8 cellular contexts compared by ENCODE assay signal in genomic region chr16:67892375-67892774, GRCh38. TPM values are rescaled to one million over a fixed set of nuclear protein-coding genes. Genes with fewer than 3 reads are reported as not detected.
DNase-seq lines count a peak whose midpoint lies in the region; ATAC-seq and TF ChIP-seq lines count a peak whose summit lies in the region.

No MANE protein-coding gene starts in this region.

- H3K4me3 ChIP-seq in AG04450 (ENCODE audit: low read depth, low read length) = peak overlapping the region; percentile 59
- no peak overlapping the region for H3K4me3 ChIP-seq in KMS-11 (IDR thresholded peaks at IDR 0.05; ENCODE audit: insufficient read depth, low read depth, low read length)
- peak overlapping the region; percentile 54 for H3K4me3 ChIP-seq in naive thymus-derived CD4-positive, alpha-beta T cell (ENCODE audit: low read length)

- H3K4me3 Mint-ChIP-seq in chondrocyte (ENCODE audit: unreplicated experiment) = peak overlapping the region; percentile 74
- H3K4me3 Mint-ChIP-seq in naive thymus-derived CD4-positive, alpha-beta T cell = peak overlapping the region; percentile 86 to 97 (median 94)

- H3K79me2 ChIP-seq in KMS-11 (ENCODE audit: insufficient read depth, low read depth) = peaks cover 33% of the 10 kb centered on the region; the same call in 1 of the 2 replicates

- no peaks in the 10 kb centered on the region for H3K9me3 Mint-ChIP-seq in chondrocyte (ENCODE audit: low read depth)
- no peaks in the 10 kb centered on the region for H3K9me3 Mint-ChIP-seq in naive thymus-derived CD4-positive, alpha-beta T cell

- H3K9me3 ChIP-seq in AG04450 (ENCODE audit: control insufficient read depth, insufficient read depth, low read length) = no peaks in the 10 kb centered on the region
- H3K9me3 ChIP-seq in naive thymus-derived CD4-positive, alpha-beta T cell (ENCODE audit: control insufficient read depth in 2 of 3, low read length in 3 of 3) = no peaks in the 10 kb centered on the region

- no peaks in the 10 kb centered on the region for H3K36me3 Mint-ChIP-seq in chondrocyte (ENCODE audit: low read depth)
- peaks cover 0 to 4% (median 0%) of the 10 kb centered on the region in 5 donors for H3K36me3 Mint-ChIP-seq in naive thymus-derived CD4-positive, alpha-beta T cell

- H3K9ac ChIP-seq in KMS-11 = no peak overlapping the region; the same call in 1 of the 2 replicates

- peaks cover 32% of the 10 kb centered on the region for H3K4me1 Mint-ChIP-seq in chondrocyte (ENCODE audit: low read depth)
- H3K4me1 Mint-ChIP-seq in naive thymus-derived CD4-positive, alpha-beta T cell = peaks cover 20 to 45% (median 32%) of the 10 kb centered on the region in 7 donors

- no peak for ATAC-seq in naive thymus-derived CD4-positive, alpha-beta T cell

- H3K4me1 ChIP-seq in KMS-11 (ENCODE audit: low read depth, poor library complexity, severe bottlenecking) = peaks cover 14% of the 10 kb centered on the region
- peaks cover 12 to 15% of the 10 kb centered on the region in 2 donors for H3K4me1 ChIP-seq in naive thymus-derived CD4-positive, alpha-beta T cell (ENCODE audit: control insufficient read depth in 2 of 2, insufficient read depth in 2 of 2, low read length in 2 of 2)

- TF ChIP-seq CTCF in AG04450 (IDR thresholded peaks at IDR 0.05; ENCODE audit: low read depth, low read length) (no peak), KMS-11 (conservative IDR thresholded peaks at IDR 0.05; ENCODE audit: low read depth, low read length) (no peak), chondrocyte (IDR thresholded peaks at IDR 0.05) (no peak)

- no peaks in the 10 kb centered on the region for H4K20me1 ChIP-seq in KMS-11 (ENCODE audit: insufficient read depth)

- no peak overlapping the region for H3K27ac ChIP-seq in AG04450 (ENCODE audit: low read depth, low read length)
- no peak overlapping the region for H3K27ac ChIP-seq in KMS-11
- H3K27ac ChIP-seq in naive thymus-derived CD4-positive, alpha-beta T cell (ENCODE audit: low read depth, low read length) = peak overlapping the region; percentile 94

- intact Hi-C loops in naive thymus-derived CD4-positive, alpha-beta T cell (cut with micrococcal nuclease) = loop anchor here (2.0 to 10.0 kb wide), 7 partner anchors 50 to 418 kb away; partner anchors contain the start of genes ACD (in 1 of the 2), ATP6V0D1 (in 1 of the 2), C16orf86 (in 1 of the 2) and DPEP3 (in 1 of the 2)

- POLR2A ChIA-PET in AG04450 (lab: Yijun Ruan, JAX) = interaction anchor here (0.7 to 2.0 kb wide), 3 partner anchors 8 to 35 kb away, joined by 3 to 10 read pairs (median 3); partner anchors contain the start of genes EDC4 and NRN1L
- POLR2A ChIA-PET in naive thymus-derived CD4-positive, alpha-beta T cell (lab: Charles Lee) = interaction anchor here (0.6 to 2.7 kb wide), 11 partner anchors 10 to 353 kb away, joined by 3 to 25 read pairs (median 4); partner anchors contain the start of genes EDC4, PLA2G15, PSMB10 and RANBP10

- peak overlapping the region; percentile 91 for H3K27ac Mint-ChIP-seq in chondrocyte (ENCODE audit: unreplicated experiment)
- peak overlapping the region; percentile 77 to 98 (median 91) for H3K27ac Mint-ChIP-seq in naive thymus-derived CD4-positive, alpha-beta T cell

- H2AFZ ChIP-seq in KMS-11 (ENCODE audit: low read depth) = peak overlapping the region; percentile 79; the same call in 1 of the 2 replicates

- CTCF ChIA-PET in AG04450 (lab: Charles Lee) = interaction anchor here (0.6 to 3.3 kb wide), 6 partner anchors 9 to 336 kb away, joined by 3 to 16 read pairs (median 3); partner anchors contain the start of gene NRN1L
- CTCF ChIA-PET in naive thymus-derived CD4-positive, alpha-beta T cell (lab: Charles Lee) = interaction anchor here (1.4 to 3.0 kb wide), 2 partner anchors 9 to 10 kb away, joined by 3 to 9 read pairs; no protein-coding TSS in a partner anchor

- H3K4me2 ChIP-seq in KMS-11 = peak overlapping the region; percentile 95

- no peaks in the 10 kb centered on the region for H3K36me3 ChIP-seq in KMS-11 (ENCODE audit: insufficient read depth)
- H3K36me3 ChIP-seq in naive thymus-derived CD4-positive, alpha-beta T cell (ENCODE audit: control insufficient read depth in 2 of 3, insufficient read depth in 3 of 3, low read length in 3 of 3) = peaks cover 0 to 4% (median 0%) of the 10 kb centered on the region in 3 experiments

- DNase-seq in AG04450 (ENCODE audit: low read depth, low spot score) = no peak
- no peak for DNase-seq in chondrocyte (ENCODE audit: low spot score)
- no peak for DNase-seq in naive thymus-derived CD4-positive, alpha-beta T cell
- DNase-seq in COR-L47 (lab: John Stamatoyannopoulos, UW) = no peak
- DNase-seq in NCI-H1694 (lab: John Stamatoyannopoulos, UW) = no peak
- DNase-seq in CD1c-positive myeloid dendritic cell (ENCODE audit: extremely low spot score) = no peak
- no peak for DNase-seq in NCI-H2227 treated with DMSO at 0.1 percent for 48 hours (lab: John Stamatoyannopoulos, UW)

- no peaks in the 10 kb centered on the region for H3K27me3 Mint-ChIP-seq in chondrocyte (ENCODE audit: low read depth)
- H3K27me3 Mint-ChIP-seq in naive thymus-derived CD4-positive, alpha-beta T cell = no peaks in the 10 kb centered on the region

- no peaks in the 10 kb centered on the region for H3K27me3 ChIP-seq in AG04450 (ENCODE audit: control insufficient read depth, insufficient read depth, low read length)
- no peaks in the 10 kb centered on the region for H3K27me3 ChIP-seq in KMS-11 (ENCODE audit: insufficient read depth, low read depth)
- no peaks in the 10 kb centered on the region for H3K27me3 ChIP-seq in naive thymus-derived CD4-positive, alpha-beta T cell (ENCODE audit: control insufficient read depth in 2 of 2, insufficient read depth in 2 of 2, low read length in 2 of 2)

RNA-seq across cellular contexts. Expression of gene PSKH1, which starts 0.7 kb away (rescaled TPM):
- polyA plus RNA-seq in AG04450 (2011; rRNA removed) = 18.2 and 26.6 TPM in 2 replicates
- polyA minus RNA-seq in AG04450 (2011; rRNA and poly(A)+ RNA removed) = 34.7 and 47.0 TPM in 2 replicates
- 33.1 to 38.9 TPM (median 35.9 TPM) in 3 replicates for total RNA-seq in chondrocyte
- total RNA-seq in naive thymus-derived CD4-positive, alpha-beta T cell = 10 to 100 TPM; 18.0 to 28.5 (median 23.3) TPM
- polyA plus RNA-seq in naive thymus-derived CD4-positive, alpha-beta T cell = 10 to 100 TPM; 20.7 to 34.0 TPM

RNA-seq across cellular contexts. Expression of gene NRN1L, which starts 7.7 kb away (rescaled TPM):
- polyA plus RNA-seq in AG04450 (2011; rRNA removed) = 0.21 TPM in 1 of 2 replicates, not detected in the other
- not detected in 2 replicates for polyA minus RNA-seq in AG04450 (2011; rRNA and poly(A)+ RNA removed)
- total RNA-seq in chondrocyte = 0.57 TPM in 1 of 3 replicates, not detected in the others
- total RNA-seq in naive thymus-derived CD4-positive, alpha-beta T cell = 1 to 10 TPM; 1.1 to 6.4 (median 3.2) TPM
- not detected for polyA plus RNA-seq in naive thymus-derived CD4-positive, alpha-beta T cell

RNA-seq across cellular contexts. Expression of gene EDC4, which starts 19.5 kb away (rescaled TPM):
- polyA plus RNA-seq in AG04450 (2011; rRNA removed) = 18.7 and 31.6 TPM in 2 replicates
- 68.6 and 108 TPM in 2 replicates for polyA minus RNA-seq in AG04450 (2011; rRNA and poly(A)+ RNA removed)
- 67.6 to 77.2 TPM (median 67.9 TPM) in 3 replicates for total RNA-seq in chondrocyte
- 100 to 1,000 TPM; 103 to 166 (median 122) TPM for total RNA-seq in naive thymus-derived CD4-positive, alpha-beta T cell
- polyA plus RNA-seq in naive thymus-derived CD4-positive, alpha-beta T cell = 10 to 100 TPM; 34.8 to 52.4 TPM

RNA-seq across cellular contexts. Expression of gene CTRL, which starts 39.3 kb away (rescaled TPM):
- polyA plus RNA-seq in AG04450 (2011; rRNA removed) = 0.14 and 0.29 TPM in 2 replicates
- 0.70 TPM in 1 of 2 replicates, not detected in the other for polyA minus RNA-seq in AG04450 (2011; rRNA and poly(A)+ RNA removed)
- total RNA-seq in chondrocyte = not detected in 3 replicates
- 10 to 100 TPM in 2 of 5 experiments, 1 to 10 TPM in 3; 7.9 to 15.1 (median 9.3) TPM for total RNA-seq in naive thymus-derived CD4-positive, alpha-beta T cell
- 1 to 10 TPM; 1.3 to 2.5 TPM for polyA plus RNA-seq in naive thymus-derived CD4-positive, alpha-beta T cell

RNA-seq across cellular contexts. Expression of gene PSMB10, which starts 44.3 kb away (rescaled TPM):
- 18.1 and 29.1 TPM in 2 replicates for polyA plus RNA-seq in AG04450 (2011; rRNA removed)
- 7.3 and 7.7 TPM in 2 replicates for polyA minus RNA-seq in AG04450 (2011; rRNA and poly(A)+ RNA removed)
- total RNA-seq in chondrocyte = 30.1 to 43.2 TPM (median 33.9 TPM) in 3 replicates
- total RNA-seq in naive thymus-derived CD4-positive, alpha-beta T cell = 100 to 1,000 TPM; 101 to 370 (median 142) TPM
- 100 to 1,000 TPM; 522 to 542 TPM for polyA plus RNA-seq in naive thymus-derived CD4-positive, alpha-beta T cell
